Comparison of ENCODE assay signal across 18 cellular contexts in genomic region chr9:81563739-81564138, GRCh38.
DNase-seq lines count a peak whose midpoint lies in the region; ATAC-seq and TF ChIP-seq lines count a peak whose summit lies in the region.
"Had no signal": no experiment of that assay in that cellular context is flagged by ENCODE, and none has a peak within 500 bp of the region (broad histone marks: within the 10 kb centered on the region; RNA-seq: fewer than 3 reads in every experiment).

No MANE protein-coding gene starts in this region.

- DNase-seq in EH (ENCODE audit: low read depth) (peak; percentile 11), SK-N-SH (no peak), osteoblast (ENCODE audit: insufficient read length, low spot score, missing footprints) (peak; percentile 32), gastrocnemius medialis (no peak), GOT3 (lab: John Stamatoyannopoulos, UW) (no peak), NCI-H345 (lab: John Stamatoyannopoulos, UW) (no peak), globus pallidus (ENCODE audit: low spot score) (no peak), iPS-NIHi7 (ENCODE audit: extremely low spot score) (no peak)
- DNase-seq: 8988T; Calu3; CD4-positive, alpha-beta memory T cell; COR-L47; DMS53; DND-41; EL; GDM1; H9 had no signal

- in situ Hi-C loops in gastrocnemius medialis (cut with MboI; ENCODE audit: low sequenced_read_pairs in 4 of 4): no loop called here

- no peak overlapping the region for H3K9ac ChIP-seq in SK-N-SH

- H2AFZ ChIP-seq in SK-N-SH (ENCODE audit: low read depth): no peak overlapping the region
- H2AFZ ChIP-seq in osteoblast (ENCODE audit: low read length): no peak overlapping the region

- peak overlapping the region in 1 of 2 experiments; percentile 68; a peak in 1 of 4 replicates for H3K27ac ChIP-seq in SK-N-SH (ENCODE audit: low read depth in 2 of 2, low read length in 1 of 2)
- H3K27ac ChIP-seq in osteoblast (ENCODE audit: low read depth, low read length): no peak overlapping the region
- peak overlapping the region; percentile 65 to 78 (median 70) for H3K27ac ChIP-seq in gastrocnemius medialis

- H3K4me2 ChIP-seq in SK-N-SH: no peak overlapping the region
- H3K4me2 ChIP-seq in osteoblast (ENCODE audit: insufficient read depth, low read length): no peak overlapping the region

- H3K9me2 ChIP-seq in SK-N-SH: no peaks in the 10 kb centered on the region

- 49% methylated on average over 2 of the region's 2 CpGs for WGBS in SK-N-SH (ENCODE audit: low lambda C conversion rate)

- H3K4me3 ChIP-seq in SK-N-SH (ENCODE audit: low read depth in 2 of 2, low read length in 1 of 2) (no peak overlapping the region), osteoblast (ENCODE audit: insufficient read depth, low read length) (no peak overlapping the region), gastrocnemius medialis (no peak overlapping the region)
- H3K4me3 ChIP-seq: GM12878 had no signal

- H3K4me1 ChIP-seq in SK-N-SH (ENCODE audit: control insufficient read depth in 1 of 2, insufficient read depth in 2 of 2, low read depth in 1 of 2, low read length in 1 of 2) (peaks cover 3 to 26% of the 10 kb centered on the region in 2 experiments), osteoblast (ENCODE audit: insufficient read depth, low read length) (peaks cover 43% of the 10 kb centered on the region), gastrocnemius medialis (peaks cover 17 to 25% of the 10 kb centered on the region in 2 donors)

- no peaks in the 10 kb centered on the region for H3K27me3 ChIP-seq in SK-N-SH (ENCODE audit: insufficient read depth)
- H3K27me3 ChIP-seq in osteoblast (ENCODE audit: insufficient read depth, low read length): no peaks in the 10 kb centered on the region
- no peaks in the 10 kb centered on the region for H3K27me3 ChIP-seq in gastrocnemius medialis

- H4K20me1 ChIP-seq in SK-N-SH (ENCODE audit: insufficient read depth) (no peaks in the 10 kb centered on the region), osteoblast (ENCODE audit: insufficient read depth, low read length) (no peaks in the 10 kb centered on the region)

- H3K9me3 ChIP-seq in SK-N-SH (no peaks in the 10 kb centered on the region), osteoblast (ENCODE audit: low read depth, low read length) (no peaks in the 10 kb centered on the region), gastrocnemius medialis (no peaks in the 10 kb centered on the region)

- no peak for TF ChIP-seq CTCF in SK-N-SH (IDR thresholded peaks at IDR 0.05)
- TF ChIP-seq CTCF in osteoblast (IDR thresholded peaks at IDR 0.05; ENCODE audit: extremely low read depth, low read depth, low read length): no peak
- no peak for TF ChIP-seq CTCF in gastrocnemius medialis (IDR thresholded peaks at IDR 0.05 in 4 of 5, conservative IDR thresholded peaks at IDR 0.05 in 1 of 5)

- POLR2A ChIA-PET in SK-N-SH (lab: Yijun Ruan, JAX): no interaction called here

- H3K79me2 ChIP-seq in SK-N-SH (ENCODE audit: insufficient read depth) (no peaks in the 10 kb centered on the region), osteoblast (ENCODE audit: insufficient read depth, low read length) (no peaks in the 10 kb centered on the region)

- CTCF ChIA-PET in SK-N-SH (lab: Yijun Ruan, JAX): no interaction called here

- H3K36me3 ChIP-seq in SK-N-SH (replicated peaks in 1 of 2; ENCODE audit: control insufficient read depth in 1 of 2, insufficient read depth in 2 of 2, low read length in 1 of 2): no peaks in the 10 kb centered on the region
- H3K36me3 ChIP-seq in osteoblast (ENCODE audit: insufficient read depth, low read length): no peaks in the 10 kb centered on the region
- H3K36me3 ChIP-seq in gastrocnemius medialis: no peaks in the 10 kb centered on the region

- TF ChIP-seq EP300 in SK-N-SH (IDR thresholded peaks at IDR 0.05; ENCODE audit: borderline replicate concordance in 1 of 2, low read depth in 1 of 2, low read length in 1 of 2): peak; percentile 12 to 53; a peak in 2 of 4 replicates

- no peak for TF ChIP-seq RAD21 in SK-N-SH (IDR thresholded peaks at IDR 0.05; ENCODE audit: low read length)

- intact Hi-C loops in gastrocnemius medialis (cut with DNase I; ENCODE audit: low total_unique reads): loop anchor here (1.0 to 2.0 kb wide), 2 partner anchors 23 to 125 kb away; partner anchors contain the start of gene TLE1

- no peak for ATAC-seq in gastrocnemius medialis
- ATAC-seq: GM12878 had no signal

- H3F3A ChIP-seq in SK-N-SH (replicated peaks; ENCODE audit: insufficient read depth): peaks cover 9% of the 10 kb centered on the region

- no peak for TF ChIP-seq POLR2A in gastrocnemius medialis (IDR thresholded peaks at IDR 0.05)

TF ChIP-seq in SK-N-SH, 30 proteins besides CTCF, POLR2A, EP300 and RAD21 (continues in another document):
- no peak for TF ChIP-seq FOXJ3 (CRISPR knock-in tag; IDR thresholded peaks at IDR 0.05)
- 0 out of 2 replicates have a peak, but pooled peaks have one; percentile 35 for TF ChIP-seq FOXM1 (IDR thresholded peaks at IDR 0.05; ENCODE audit: low read depth)
- no peak for TF ChIP-seq POLR2AphosphoS5 (IDR thresholded peaks at IDR 0.05; ENCODE audit: low read depth, low read length)
- no peak for TF ChIP-seq SMC3 (IDR thresholded peaks at IDR 0.05; ENCODE audit: low read depth, low read length)
- no peak for TF ChIP-seq SIN3A (IDR thresholded peaks at IDR 0.05; ENCODE audit: borderline replicate concordance, low read depth, low read length)
- peak; percentile 51 for TF ChIP-seq TCF12 (IDR thresholded peaks at IDR 0.05)
- TF ChIP-seq GABPA (IDR thresholded peaks at IDR 0.05; ENCODE audit: low read depth): no peak
- no peak for TF ChIP-seq RXRA (IDR thresholded peaks at IDR 0.05; ENCODE audit: borderline replicate concordance, low read depth)
- TF ChIP-seq PBX3 (IDR thresholded peaks at IDR 0.05): peak; percentile 80
- no peak for TF ChIP-seq ELF1 (IDR thresholded peaks at IDR 0.05)
- no peak for TF ChIP-seq NRF1 (IDR thresholded peaks at IDR 0.05; ENCODE audit: low read depth, low read length)
- TF ChIP-seq TAF1 (IDR thresholded peaks at IDR 0.05; ENCODE audit: borderline replicate concordance, low read depth, low read length): no peak
- no peak for TF ChIP-seq IRF3 (IDR thresholded peaks at IDR 0.05; ENCODE audit: low read depth, low read length)
- TF ChIP-seq USF2 (IDR thresholded peaks at IDR 0.05; ENCODE audit: borderline replicate concordance, low read depth, low read length): no peak
- no peak for TF ChIP-seq CHD2 (IDR thresholded peaks at IDR 0.05; ENCODE audit: low read length, partially characterized antibody)
- TF ChIP-seq MXI1 (IDR thresholded peaks at IDR 0.05; ENCODE audit: low read depth, low read length): no peak
- TF ChIP-seq USF1 (IDR thresholded peaks at IDR 0.05; ENCODE audit: borderline replicate concordance, low read depth): no peak
- TF ChIP-seq RCOR1 (IDR thresholded peaks at IDR 0.05; ENCODE audit: low read length): no peak

Comparison
In these comparisons a context has a peak if more than half of its experiments do, and no peak if none do; other contexts are left out.
1. DNase-seq: peak in EH (single experiment) and osteoblast (single experiment); none in SK-N-SH (single experiment), gastrocnemius medialis (0 of 2), GOT3 (single experiment), NCI-H345 (single experiment), globus pallidus (single experiment) and iPS-NIHi7 (single experiment).